Comparison of ENCODE assay signal across 8 cellular contexts in genomic region chr16:18801197-18801972, GRCh38. TPM values are rescaled to one million over a fixed set of nuclear protein-coding genes. Genes with fewer than 3 reads are reported as not detected.
DNase-seq lines count a peak whose midpoint lies in the region; ATAC-seq and TF ChIP-seq lines count a peak whose summit lies in the region.

TSS of gene ARL6IP1 (minus strand) at chr16:18801549. CDS start at chr16:18801466, 83 bp downstream.

- H3K27me3 ChIP-seq in dorsolateral prefrontal cortex (no peaks in the 10 kb centered on the region), right lobe of liver (no peaks in the 10 kb centered on the region)

- CTCF ChIA-PET in activated CD4-positive, alpha-beta memory T cell treated with anti-CD3 and anti-CD28 coated beads for 36 hours (lab: Charles Lee): interaction anchor here (0.6 to 4.6 kb wide), 25 partner anchors 9 to 275 kb away, joined by 3 to 90 read pairs (median 5); partner anchors contain the start of gene RPS15A

- peak within 1 kb of the TSS; percentile 95 for H3K27ac Mint-ChIP-seq in activated CD4-positive, alpha-beta memory T cell treated with anti-CD3 and anti-CD28 coated beads for 36 hours

- TF ChIP-seq CTCF in dorsolateral prefrontal cortex (IDR thresholded peaks at IDR 0.05 in 54 of 56, conservative IDR thresholded peaks at IDR 0.05 in 2 of 56; ENCODE audit: low read depth in 1 of 56, partially characterized antibody in 56 of 56): peak; percentile 88 to 100 (median 98)
- peak; percentile 96 to 99 (median 98) for TF ChIP-seq CTCF in right lobe of liver (IDR thresholded peaks at IDR 0.05)

- peaks cover 57% of the 10 kb centered on the region for H3K4me1 Mint-ChIP-seq in activated CD4-positive, alpha-beta memory T cell treated with anti-CD3 and anti-CD28 coated beads for 36 hours (ENCODE audit: low read depth)

- no peaks in the 10 kb centered on the region for H3K9me3 ChIP-seq in right lobe of liver

- intact Hi-C loops in activated CD4-positive, alpha-beta memory T cell treated with anti-CD3 and anti-CD28 coated beads for 36 hours (cut with micrococcal nuclease): loop anchor here (1.0 to 5.0 kb wide), 7 partner anchors 11 to 721 kb away; partner anchors contain the start of genes CCP110, COQ7, GDE1 and RPS15A
- intact Hi-C loops in dorsolateral prefrontal cortex (cut with DNase I): loop anchor here (1.0 to 5.0 kb wide), 6 partner anchors 11 to 271 kb away; partner anchors contain the start of genes RPS15A (in 2 of the 2), SMG1 (in 2 of the 2) and COQ7 (in 1 of the 2)
- intact Hi-C loops in right lobe of liver (cut with DNase I): loop anchor here in 1 of 2 donors (10.0 kb wide), 1 partner anchor 163 kb away; no protein-coding TSS in a partner anchor

- H3K4me1 ChIP-seq in right lobe of liver: peaks cover 0 to 39% (median 16%) of the 10 kb centered on the region in 4 donors

- H3K27me3 Mint-ChIP-seq in activated CD4-positive, alpha-beta memory T cell treated with anti-CD3 and anti-CD28 coated beads for 36 hours: peaks cover 2% of the 10 kb centered on the region

- no peaks in the 10 kb centered on the region for H3K9me3 Mint-ChIP-seq in activated CD4-positive, alpha-beta memory T cell treated with anti-CD3 and anti-CD28 coated beads for 36 hours

- H3K36me3 Mint-ChIP-seq in activated CD4-positive, alpha-beta memory T cell treated with anti-CD3 and anti-CD28 coated beads for 36 hours: peaks cover 32% of the 10 kb centered on the region

- 0% methylated on average over 9 of the region's 75 CpGs for WGBS in right lobe of liver (ENCODE audit: insufficient coverage, low coverage, low lambda C conversion rate, missing lambda C conversion rate)

- H3K4me3 ChIP-seq in dorsolateral prefrontal cortex (peak within 1 kb of the TSS; percentile 50 to 100 (median 94)), right lobe of liver (peak within 1 kb of the TSS; percentile 87 to 98 (median 94))

- H3K27ac ChIP-seq in dorsolateral prefrontal cortex (peak within 1 kb of the TSS; percentile 74 to 99 (median 94)), right lobe of liver (peak within 1 kb of the TSS; percentile 88 to 92 (median 91))

- H3K36me3 ChIP-seq in right lobe of liver: peaks cover 0 to 7% (median 3%) of the 10 kb centered on the region in 4 donors

- H3K4me3 Mint-ChIP-seq in activated CD4-positive, alpha-beta memory T cell treated with anti-CD3 and anti-CD28 coated beads for 36 hours: peak within 1 kb of the TSS; percentile 98

- peak; percentile 100 for DNase-seq in CD1c-positive myeloid dendritic cell (ENCODE audit: extremely low spot score)
- peak; percentile 100 for DNase-seq in NCI-H82 (lab: John Stamatoyannopoulos, UW)
- peak; percentile 99 for DNase-seq in activated CD4-positive, alpha-beta memory T cell treated with anti-CD3 and anti-CD28 coated beads for 36 hours
- DNase-seq in dorsolateral prefrontal cortex: peak; percentile 98 to 100 (median 99)
- DNase-seq in right lobe of liver: peak; percentile 99
- DNase-seq in stimulated activated CD4-positive, alpha-beta T cell treated with anti-CD3 and anti-CD28 coated beads, Interleukin-4, amount 100 ng/mL, for 48 hours (ENCODE audit: low read depth in 2 of 2): peak; percentile 97 to 98

- POLR2A ChIA-PET in activated CD4-positive, alpha-beta memory T cell treated with anti-CD3 and anti-CD28 coated beads for 36 hours (lab: Charles Lee): interaction anchor here (0.7 to 7.2 kb wide), 5 partner anchors 12 to 124 kb away, joined by 3 to 126 read pairs (median 7); partner anchors contain the start of genes RPS15A and SMG1

- ATAC-seq in GM19395 (IDR thresholded peaks at IDR 0.05; ENCODE audit: unreplicated experiment): peak; percentile 90
- ATAC-seq in HG03571 (IDR thresholded peaks at IDR 0.05; ENCODE audit: unreplicated experiment): peak; percentile 93
- ATAC-seq in right lobe of liver: peak; percentile 95 to 99 (median 97)

- peak; percentile 100 for TF ChIP-seq POLR2A in right lobe of liver (IDR thresholded peaks at IDR 0.05)

RNA-seq across cellular contexts. Expression of gene ARL6IP1, which starts in this region (rescaled TPM):
- total RNA-seq in activated CD4-positive, alpha-beta memory T cell treated with anti-CD3 and anti-CD28 coated beads for 36 hours: 100 to 1,000 TPM; 110 to 125 TPM
- total RNA-seq in dorsolateral prefrontal cortex: 100 to 1,000 TPM; 150 to 428 (median 318) TPM
- total RNA-seq in right lobe of liver: 100 to 1,000 TPM; 103 to 160 (median 109) TPM

Comparison
In these comparisons a context has a peak if more than half of its experiments do, and no peak if none do; other contexts are left out.
1. Peak in every context shown above with its lines: DNase-seq, ATAC-seq, H3K4me3 ChIP-seq and H3K27ac ChIP-seq.